Comparison of ENCODE assay signal across 9 cellular contexts in the genomic region with DNA sequence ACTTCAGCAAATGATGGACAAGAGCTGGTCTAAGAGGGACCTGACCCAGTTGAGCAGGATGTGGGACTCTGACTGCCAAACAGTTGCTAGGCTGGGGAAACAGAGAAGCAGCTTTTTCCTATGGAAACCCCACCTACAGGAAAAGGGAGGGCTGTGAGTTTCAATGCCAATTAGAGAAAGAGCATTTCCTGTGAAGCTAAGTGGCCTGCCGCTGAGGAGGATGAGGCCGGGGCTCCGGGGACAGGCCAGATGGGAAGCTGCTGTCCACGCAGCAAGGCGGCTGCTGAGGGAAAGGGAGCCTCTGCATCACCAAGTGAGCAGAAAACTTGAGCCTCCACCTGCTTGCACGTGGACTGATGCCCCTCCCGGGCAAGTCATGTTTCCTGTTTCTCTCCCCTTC. TPM values are rescaled to one million over a fixed set of nuclear protein-coding genes. Genes with fewer than 3 reads are reported as not detected.
DNase-seq lines count a peak whose midpoint lies in the region; ATAC-seq and TF ChIP-seq lines count a peak whose summit lies in the region.
"Had no signal": no experiment of that assay in that cellular context is flagged by ENCODE, and none has a peak within 500 bp of the region (broad histone marks: within the 10 kb centered on the region; RNA-seq: fewer than 3 reads in every experiment).

A gene (minus strand): TSS at position 90 of the 400 bp plus-strand sequence. CDS start 351 bp downstream, outside the sequence.

- H3K9me3 ChIP-seq in upper lobe of right lung (no peaks in the 10 kb centered on the region), tibial artery (no peaks in the 10 kb centered on the region)

- H3K4me1 Mint-ChIP-seq in activated naive CD4-positive, alpha-beta T cell treated with anti-CD3 and anti-CD28 coated beads, Interleukin-2, amount 50 U/mL, for 24 hours, result peaks cover 46% of the 10 kb centered on the region
- H3K4me1 Mint-ChIP-seq in activated CD4-positive, alpha-beta T cell treated with anti-CD3 and anti-CD28 coated beads, Interleukin-2, amount 10 ng/mL, durations not matched to agents 7 days and 5 days, result peaks cover 60% of the 10 kb centered on the region

- peaks cover 20% of the 10 kb centered on the region for H3K4me1 ChIP-seq in upper lobe of right lung
- H3K4me1 ChIP-seq in tibial artery, result no peaks in the 10 kb centered on the region

- CTCF ChIA-PET in activated CD4-positive, alpha-beta T cell treated with anti-CD3 and anti-CD28 coated beads, Interleukin-2, amount 10 ng/mL, durations not matched to agents 7 days and 5 days (lab: Charles Lee), result interaction anchor here (0.9 to 7.5 kb wide), 7 partner anchors 12 to 409 kb away, joined by 3 to 107 read pairs (median 11); a partner anchor contains a TSS

- H3K27me3 ChIP-seq in upper lobe of right lung (no peaks in the 10 kb centered on the region), tibial artery (no peaks in the 10 kb centered on the region)

- H3K27me3 Mint-ChIP-seq in activated naive CD4-positive, alpha-beta T cell treated with anti-CD3 and anti-CD28 coated beads, Interleukin-2, amount 50 U/mL, for 24 hours, result no peaks in the 10 kb centered on the region
- H3K27me3 Mint-ChIP-seq in activated CD4-positive, alpha-beta T cell treated with anti-CD3 and anti-CD28 coated beads, Interleukin-2, amount 10 ng/mL, durations not matched to agents 7 days and 5 days, result no peaks in the 10 kb centered on the region

- H3K9me3 Mint-ChIP-seq in activated naive CD4-positive, alpha-beta T cell treated with anti-CD3 and anti-CD28 coated beads, Interleukin-2, amount 50 U/mL, for 24 hours, result no peaks in the 10 kb centered on the region
- no peaks in the 10 kb centered on the region for H3K9me3 Mint-ChIP-seq in activated CD4-positive, alpha-beta T cell treated with anti-CD3 and anti-CD28 coated beads, Interleukin-2, amount 10 ng/mL, durations not matched to agents 7 days and 5 days

- no peaks in the 10 kb centered on the region for H3K36me3 Mint-ChIP-seq in activated naive CD4-positive, alpha-beta T cell treated with anti-CD3 and anti-CD28 coated beads, Interleukin-2, amount 50 U/mL, for 24 hours
- no peaks in the 10 kb centered on the region for H3K36me3 Mint-ChIP-seq in activated CD4-positive, alpha-beta T cell treated with anti-CD3 and anti-CD28 coated beads, Interleukin-2, amount 10 ng/mL, durations not matched to agents 7 days and 5 days (ENCODE audit: low read depth)

- TF ChIP-seq CTCF in upper lobe of right lung (IDR thresholded peaks at IDR 0.05), result peak; percentile 16
- TF ChIP-seq CTCF in tibial artery (IDR thresholded peaks at IDR 0.05), result no peak

- peak within 1 kb of the TSS; percentile 44 for H3K4me3 Mint-ChIP-seq in activated naive CD4-positive, alpha-beta T cell treated with anti-CD3 and anti-CD28 coated beads, Interleukin-2, amount 50 U/mL, for 24 hours
- H3K4me3 Mint-ChIP-seq in activated CD4-positive, alpha-beta T cell treated with anti-CD3 and anti-CD28 coated beads, Interleukin-2, amount 10 ng/mL, durations not matched to agents 7 days and 5 days, result peak within 1 kb of the TSS; percentile 65

- H3K36me3 ChIP-seq in upper lobe of right lung (no peaks in the 10 kb centered on the region), tibial artery (peaks cover 0 to 7% (median 0%) of the 10 kb centered on the region in 3 donors)

- H3K27ac Mint-ChIP-seq in activated naive CD4-positive, alpha-beta T cell treated with anti-CD3 and anti-CD28 coated beads, Interleukin-2, amount 50 U/mL, for 24 hours, result peak within 1 kb of the TSS; percentile 0
- H3K27ac Mint-ChIP-seq in activated CD4-positive, alpha-beta T cell treated with anti-CD3 and anti-CD28 coated beads, Interleukin-2, amount 10 ng/mL, durations not matched to agents 7 days and 5 days, result peak within 1 kb of the TSS; percentile 86

- peak within 1 kb of the TSS; percentile 78 for H3K27ac ChIP-seq in upper lobe of right lung
- H3K27ac ChIP-seq in tibial artery, result no peak within 1 kb of the TSS

- H3K4me3 ChIP-seq in upper lobe of right lung, result peak within 1 kb of the TSS; percentile 30
- no peak within 1 kb of the TSS for H3K4me3 ChIP-seq in tibial artery

- peak; percentile 29 for ATAC-seq in upper lobe of right lung
- no peak for ATAC-seq in GM18502 (IDR thresholded peaks at IDR 0.05; ENCODE audit: poor library complexity, unreplicated experiment)

- no peak for DNase-seq in activated naive CD4-positive, alpha-beta T cell treated with Interleukin-2 at 50 U/mL for 16 hours
- peak; percentile 35 for DNase-seq in activated CD4-positive, alpha-beta T cell treated with anti-CD3 and anti-CD28 coated beads, Interleukin-2, amount 10 ng/mL, durations not matched to agents 7 days and 5 days
- DNase-seq in hepatic stellate cell (ENCODE audit: low spot score) (peak; percentile 36), upper lobe of right lung (no peak), KG1 (lab: John Stamatoyannopoulos, UW) (no peak), tibial artery (no peak)
- DNase-seq: DMS79 treated with DMSO at 0.1 percent for 48 hours had no signal

- POLR2A ChIA-PET in activated CD4-positive, alpha-beta T cell treated with anti-CD3 and anti-CD28 coated beads, Interleukin-2, amount 10 ng/mL, durations not matched to agents 7 days and 5 days (lab: Charles Lee), result interaction anchor here (0.6 to 1.0 kb wide), 2 partner anchors 10 to 11 kb away, joined by 3 to 4 read pairs; no protein-coding TSS in a partner anchor

- intact Hi-C loops in upper lobe of right lung (cut with DNase I) (no loop called here), tibial artery (cut with DNase I; ENCODE audit: low total_unique reads) (loop anchor here (5.0 to 10.0 kb wide), 2 partner anchors 53 to 76 kb away; no protein-coding TSS in a partner anchor)

RNA-seq across cellular contexts. Expression of the gene that starts here (rescaled TPM):
- total RNA-seq in activated CD4-positive, alpha-beta T cell treated with anti-CD3 and anti-CD28 coated beads, Interleukin-2, amount 10 ng/mL, durations not matched to agents 7 days and 5 days, result under 1 TPM; 0.73 to 0.82 TPM
- total RNA-seq in upper lobe of right lung, result 17.0 TPM

Comparison
In these comparisons a context has a peak if more than half of its experiments do, and no peak if none do; other contexts are left out.
1. Peak in DNase-seq in activated CD4-positive, alpha-beta T cell treated with anti-CD3 and anti-CD28 coated beads, Interleukin-2, amount 10 ng/mL, durations not matched to agents 7 days and 5 days; RNA of the gene not detected or under 1 TPM.